In the genomic region with DNA sequence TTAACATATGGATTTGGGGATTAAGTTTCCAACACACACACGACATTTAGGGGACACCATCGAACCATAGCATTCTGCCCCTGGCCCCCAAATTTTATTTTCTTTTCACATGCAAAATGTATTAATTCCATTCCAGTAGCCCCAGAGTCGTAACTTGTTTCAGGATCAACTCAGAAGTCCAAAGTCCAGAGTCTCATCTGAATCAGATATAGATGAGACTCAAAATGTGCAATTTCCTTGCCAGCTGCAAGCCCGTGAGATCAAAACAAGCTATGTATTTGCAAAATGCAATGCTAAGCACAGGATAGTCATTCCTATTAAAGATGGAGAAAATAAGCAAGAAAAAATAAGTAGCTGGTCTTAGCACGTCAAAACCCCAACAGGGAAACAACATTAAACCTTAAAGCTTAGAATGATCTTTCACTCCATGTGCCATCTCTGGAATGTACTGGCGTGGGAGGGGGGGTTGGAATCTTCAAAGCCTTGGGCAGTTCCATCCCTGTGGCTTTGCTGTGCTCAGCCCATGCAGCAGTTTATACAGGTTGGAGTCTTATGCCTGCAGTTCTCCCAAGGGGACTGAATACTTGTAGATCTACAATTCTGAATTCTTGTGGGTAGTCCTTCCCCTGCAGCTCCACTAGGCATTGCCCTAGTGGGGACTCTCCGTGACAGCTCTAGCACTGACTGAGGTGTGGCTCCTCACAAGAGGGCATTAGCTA, we compare ENCODE assay signal across 20 cellular contexts. TPM values are rescaled to one million over a fixed set of nuclear protein-coding genes. Genes with fewer than 3 reads are reported as not detected.
DNase-seq lines count a peak whose midpoint lies in the region; ATAC-seq and TF ChIP-seq lines count a peak whose summit lies in the region.
"Had no signal": no experiment of that assay in that cellular context is flagged by ENCODE, and none has a peak within 500 bp of the region (broad histone marks: within the 10 kb centered on the region; RNA-seq: fewer than 3 reads in every experiment).

No MANE protein-coding gene starts in this region.

- no peaks in the 10 kb centered on the region for H3K27me3 ChIP-seq in osteoblast (ENCODE audit: insufficient read depth, low read length)
- H3K27me3 ChIP-seq in naive thymus-derived CD4-positive, alpha-beta T cell (ENCODE audit: control insufficient read depth in 2 of 2, insufficient read depth in 2 of 2, low read length in 2 of 2): no peaks in the 10 kb centered on the region
- H3K27me3 ChIP-seq: body of pancreas, foreskin keratinocyte, stomach had no signal

- peak; percentile 25 for DNase-seq in EH (ENCODE audit: low read depth)
- DNase-seq in SW480 (ENCODE audit: low spot score): peak; percentile 63
- DNase-seq in fibroblast of villous mesenchyme (ENCODE audit: low read depth): peak; percentile 30
- peak; percentile 19 for DNase-seq in osteoblast (ENCODE audit: insufficient read length, low spot score, missing footprints)
- no peak for DNase-seq in naive thymus-derived CD4-positive, alpha-beta T cell
- DNase-seq in activated naive CD4-positive, alpha-beta T cell treated with anti-CD3 and anti-CD28 coated beads, Interleukin-2, amount 10 ng/mL, durations not matched to agents 7 days and 5 days: no peak
- DNase-seq: body of pancreas; effector CD4-positive, alpha-beta T cell; EL; NCI-H1694 treated with DMSO at 0.1 percent for 48 hours; NCI-H526; occipital lobe; stomach; SW 1271 had no signal

- no peaks in the 10 kb centered on the region for H3K79me2 ChIP-seq in osteoblast (ENCODE audit: insufficient read depth, low read length)

- no peak overlapping the region for H3K27ac Mint-ChIP-seq in naive thymus-derived CD4-positive, alpha-beta T cell
- H3K27ac Mint-ChIP-seq in activated naive CD4-positive, alpha-beta T cell treated with anti-CD3 and anti-CD28 coated beads, Interleukin-2, amount 10 ng/mL, durations not matched to agents 7 days and 5 days: no peak overlapping the region
- H3K27ac Mint-ChIP-seq: CD14-positive monocyte had no signal

- CTCF ChIA-PET in naive thymus-derived CD4-positive, alpha-beta T cell (lab: Charles Lee): no interaction called here
- CTCF ChIA-PET in activated naive CD4-positive, alpha-beta T cell treated with anti-CD3 and anti-CD28 coated beads, Interleukin-2, amount 10 ng/mL, durations not matched to agents 7 days and 5 days (lab: Charles Lee): no interaction called here

- TF ChIP-seq CTCF in fibroblast of villous mesenchyme (IDR thresholded peaks at IDR 0.05; ENCODE audit: insufficient read depth, low read depth, low read length): no peak
- TF ChIP-seq CTCF in osteoblast (IDR thresholded peaks at IDR 0.05; ENCODE audit: extremely low read depth, low read depth, low read length): no peak

- H3K36me3 Mint-ChIP-seq in naive thymus-derived CD4-positive, alpha-beta T cell: no peaks in the 10 kb centered on the region
- H3K36me3 Mint-ChIP-seq in activated naive CD4-positive, alpha-beta T cell treated with anti-CD3 and anti-CD28 coated beads, Interleukin-2, amount 10 ng/mL, durations not matched to agents 7 days and 5 days: no peaks in the 10 kb centered on the region
- H3K36me3 Mint-ChIP-seq: CD14-positive monocyte had no signal

- H3K27ac ChIP-seq in osteoblast (ENCODE audit: low read depth, low read length): no peak overlapping the region
- no peak overlapping the region for H3K27ac ChIP-seq in naive thymus-derived CD4-positive, alpha-beta T cell (ENCODE audit: low read depth, low read length)
- H3K27ac ChIP-seq: body of pancreas, foreskin keratinocyte, stomach, VCaP had no signal

- no peak overlapping the region for H3K4me3 ChIP-seq in fibroblast of villous mesenchyme (ENCODE audit: low read depth, low read length)
- no peak overlapping the region for H3K4me3 ChIP-seq in osteoblast (ENCODE audit: insufficient read depth, low read length)
- no peak overlapping the region for H3K4me3 ChIP-seq in naive thymus-derived CD4-positive, alpha-beta T cell (ENCODE audit: low read length)
- H3K4me3 ChIP-seq: body of pancreas, smooth muscle cell, stomach had no signal

- no peaks in the 10 kb centered on the region for H4K20me1 ChIP-seq in osteoblast (ENCODE audit: insufficient read depth, low read length)

- ATAC-seq in naive thymus-derived CD4-positive, alpha-beta T cell: no peak
- ATAC-seq in GM21619 (IDR thresholded peaks at IDR 0.05; ENCODE audit: unreplicated experiment) (no peak), HG03469 (IDR thresholded peaks at IDR 0.05; ENCODE audit: unreplicated experiment) (no peak)
- ATAC-seq: body of pancreas, foreskin keratinocyte had no signal

- peaks cover 4% of the 10 kb centered on the region for H3K4me1 ChIP-seq in osteoblast (ENCODE audit: insufficient read depth, low read length)
- no peaks in the 10 kb centered on the region for H3K4me1 ChIP-seq in naive thymus-derived CD4-positive, alpha-beta T cell (ENCODE audit: control insufficient read depth in 2 of 2, insufficient read depth in 2 of 2, low read length in 2 of 2)
- H3K4me1 ChIP-seq: body of pancreas, foreskin keratinocyte, stomach had no signal

- H3K4me1 Mint-ChIP-seq in naive thymus-derived CD4-positive, alpha-beta T cell: peaks cover 0 to 4% (median 0%) of the 10 kb centered on the region in 7 donors
- H3K4me1 Mint-ChIP-seq in activated naive CD4-positive, alpha-beta T cell treated with anti-CD3 and anti-CD28 coated beads, Interleukin-2, amount 10 ng/mL, durations not matched to agents 7 days and 5 days: peaks cover 2% of the 10 kb centered on the region
- H3K4me1 Mint-ChIP-seq: CD14-positive monocyte had no signal

- no peak overlapping the region for H3K4me3 Mint-ChIP-seq in naive thymus-derived CD4-positive, alpha-beta T cell
- no peak overlapping the region for H3K4me3 Mint-ChIP-seq in activated naive CD4-positive, alpha-beta T cell treated with anti-CD3 and anti-CD28 coated beads, Interleukin-2, amount 10 ng/mL, durations not matched to agents 7 days and 5 days
- H3K4me3 Mint-ChIP-seq: CD14-positive monocyte had no signal

- peaks cover 0 to 3% (median 0%) of the 10 kb centered on the region in 11 donors for H3K9me3 Mint-ChIP-seq in naive thymus-derived CD4-positive, alpha-beta T cell
- H3K9me3 Mint-ChIP-seq in activated naive CD4-positive, alpha-beta T cell treated with anti-CD3 and anti-CD28 coated beads, Interleukin-2, amount 10 ng/mL, durations not matched to agents 7 days and 5 days: no peaks in the 10 kb centered on the region

- H3K4me2 ChIP-seq in osteoblast (ENCODE audit: insufficient read depth, low read length): peak overlapping the region; percentile 4
- H3K4me2 ChIP-seq: smooth muscle cell had no signal

- no peak overlapping the region for H2AFZ ChIP-seq in osteoblast (ENCODE audit: low read length)

- peaks cover 0 to 2% (median 0%) of the 10 kb centered on the region in 5 donors for H3K27me3 Mint-ChIP-seq in naive thymus-derived CD4-positive, alpha-beta T cell
- H3K27me3 Mint-ChIP-seq in activated naive CD4-positive, alpha-beta T cell treated with anti-CD3 and anti-CD28 coated beads, Interleukin-2, amount 10 ng/mL, durations not matched to agents 7 days and 5 days: no peaks in the 10 kb centered on the region

- no peaks in the 10 kb centered on the region for H3K9me3 ChIP-seq in osteoblast (ENCODE audit: low read depth, low read length)
- H3K9me3 ChIP-seq in naive thymus-derived CD4-positive, alpha-beta T cell (ENCODE audit: control insufficient read depth in 2 of 3, low read length in 3 of 3): no peaks in the 10 kb centered on the region
- H3K9me3 ChIP-seq: body of pancreas, stomach had no signal

- intact Hi-C loops in naive thymus-derived CD4-positive, alpha-beta T cell (cut with micrococcal nuclease): no loop called here

- no peaks in the 10 kb centered on the region for H3K36me3 ChIP-seq in osteoblast (ENCODE audit: insufficient read depth, low read length)
- no peaks in the 10 kb centered on the region for H3K36me3 ChIP-seq in naive thymus-derived CD4-positive, alpha-beta T cell (ENCODE audit: control insufficient read depth in 2 of 3, insufficient read depth in 3 of 3, low read length in 3 of 3)
- H3K36me3 ChIP-seq: stomach had no signal

- POLR2A ChIA-PET in naive thymus-derived CD4-positive, alpha-beta T cell (lab: Charles Lee): no interaction called here

RNA-seq across cellular contexts. Expression of a gene that starts 47.7 kb away (rescaled TPM):
- total RNA-seq in fibroblast of villous mesenchyme (10.4 and 21.9 TPM in 2 replicates), osteoblast (under 0.01 TPM in 2 replicates)
- total RNA-seq in naive thymus-derived CD4-positive, alpha-beta T cell: under 1 TPM in 1 of 5 experiments, not detected in 4; 0.12 TPM
- polyA plus RNA-seq in naive thymus-derived CD4-positive, alpha-beta T cell: not detected
- polyA plus RNA-seq: CD14-positive monocyte had no signal

Comparison
In these comparisons a context has a peak if more than half of its experiments do, and no peak if none do; other contexts are left out.
1. DNase-seq: peak in EH (single experiment), SW480 (single experiment), fibroblast of villous mesenchyme (single experiment) and osteoblast (single experiment); none in naive thymus-derived CD4-positive, alpha-beta T cell (0 of 9) and activated naive CD4-positive, alpha-beta T cell treated with anti-CD3 and anti-CD28 coated beads, Interleukin-2, amount 10 ng/mL, durations not matched to agents 7 days and 5 days (single experiment).
2. RNA of a gene that starts 47.7 kb away (total RNA-seq): 10.4 to 21.9 TPM in fibroblast of villous mesenchyme; under 0.01 TPM in osteoblast and 0.12 TPM in naive thymus-derived CD4-positive, alpha-beta T cell; every median in the first group is over 10 times any median in the second.